Comparison of ENCODE assay signal across 9 cellular contexts in genomic region chr14:22560638-22561365, GRCh38. TPM values are rescaled to one million over a fixed set of nuclear protein-coding genes. Genes with fewer than 3 reads are reported as not detected.
DNase-seq lines count a peak whose midpoint lies in the region; TF ChIP-seq lines count a peak whose summit lies in the region.
"Had no signal": no experiment of that assay in that cellular context is flagged by ENCODE, and none has a peak within 500 bp of the region (broad histone marks: within the 10 kb centered on the region; RNA-seq: fewer than 3 reads in every experiment).

No MANE protein-coding gene starts in this region.

- peak overlapping the region; percentile 67 for H3K4me3 Mint-ChIP-seq in activated naive CD8-positive, alpha-beta T cell treated with anti-CD3 and anti-CD28 coated beads for 36 hours
- H3K4me3 Mint-ChIP-seq in progenitor cell of endocrine pancreas (ENCODE audit: low read depth), result peak overlapping the region; percentile 53

- peak overlapping the region; percentile 97 for H3K27ac Mint-ChIP-seq in activated naive CD8-positive, alpha-beta T cell treated with anti-CD3 and anti-CD28 coated beads for 36 hours
- H3K27ac Mint-ChIP-seq in progenitor cell of endocrine pancreas, result peak overlapping the region; percentile 97

- H3K27me3 Mint-ChIP-seq in activated naive CD8-positive, alpha-beta T cell treated with anti-CD3 and anti-CD28 coated beads for 36 hours, result peaks cover 7% of the 10 kb centered on the region
- H3K27me3 Mint-ChIP-seq in progenitor cell of endocrine pancreas, result no peaks in the 10 kb centered on the region

- H3K9me3 Mint-ChIP-seq in activated naive CD8-positive, alpha-beta T cell treated with anti-CD3 and anti-CD28 coated beads for 36 hours, result peaks cover 2% of the 10 kb centered on the region
- no peaks in the 10 kb centered on the region for H3K9me3 Mint-ChIP-seq in progenitor cell of endocrine pancreas (ENCODE audit: low read depth)

- peaks cover 49% of the 10 kb centered on the region for H3K36me3 Mint-ChIP-seq in activated naive CD8-positive, alpha-beta T cell treated with anti-CD3 and anti-CD28 coated beads for 36 hours
- peaks cover 6% of the 10 kb centered on the region for H3K36me3 Mint-ChIP-seq in progenitor cell of endocrine pancreas (ENCODE audit: insufficient read depth)

- no peak for TF ChIP-seq CTCF in progenitor cell of endocrine pancreas (IDR thresholded peaks at IDR 0.05; ENCODE audit: unreplicated experiment)

- peaks cover 4% of the 10 kb centered on the region for H3K36me3 ChIP-seq in H7 (replicated peaks; ENCODE audit: control insufficient read depth, insufficient read depth, low read length)

- peak; percentile 74 for DNase-seq in GF-D8 (lab: John Stamatoyannopoulos, UW)
- peak; percentile 65 for DNase-seq in NCI-H510A treated with DMSO at 0.1 percent for 48 hours (lab: John Stamatoyannopoulos, UW)
- no peak for DNase-seq in activated naive CD8-positive, alpha-beta T cell treated with anti-CD3 and anti-CD28 coated beads for 36 hours
- no peak for DNase-seq in progenitor cell of endocrine pancreas (ENCODE audit: low spot score, unreplicated experiment)
- no peak for DNase-seq in H7
- DNase-seq in middle frontal gyrus (ENCODE audit: extremely low spot score, low spot score), result no peak
- DNase-seq in glomerular visceral epithelial cell (ENCODE audit: extremely low spot score), result no peak
- no peak for DNase-seq in COR-L47 (lab: John Stamatoyannopoulos, UW)
- DNase-seq: cortex of kidney had no signal

- H3K4me3 ChIP-seq in H7 (ENCODE audit: insufficient read depth, low read depth, low read length), result no peak overlapping the region

- H3K27me3 ChIP-seq in H7 (ENCODE audit: control insufficient read depth, insufficient read depth, low read length), result no peaks in the 10 kb centered on the region

- peaks cover 88% of the 10 kb centered on the region for H3K4me1 Mint-ChIP-seq in activated naive CD8-positive, alpha-beta T cell treated with anti-CD3 and anti-CD28 coated beads for 36 hours
- peaks cover 57% of the 10 kb centered on the region for H3K4me1 Mint-ChIP-seq in progenitor cell of endocrine pancreas (ENCODE audit: low read depth)

RNA-seq across cellular contexts. Expression of gene DAD1, which starts 28.2 kb away (rescaled TPM):
- 100 to 1,000 TPM; 197 to 208 TPM for total RNA-seq in activated naive CD8-positive, alpha-beta T cell treated with anti-CD3 and anti-CD28 coated beads for 36 hours
- 149 and 150 TPM in 2 replicates for total RNA-seq in progenitor cell of endocrine pancreas
- 218 and 306 TPM in 2 replicates for total RNA-seq in H7 (2014; rRNA removed; shearing (Covaris generic))

RNA-seq across cellular contexts. Expression of gene ABHD4, which starts 37.3 kb away (rescaled TPM):
- total RNA-seq in activated naive CD8-positive, alpha-beta T cell treated with anti-CD3 and anti-CD28 coated beads for 36 hours, result 1 to 10 TPM; 8.2 to 8.7 TPM
- 25.6 and 30.5 TPM in 2 replicates for total RNA-seq in progenitor cell of endocrine pancreas
- 28.4 and 29.6 TPM in 2 replicates for total RNA-seq in H7 (2014; rRNA removed; shearing (Covaris generic))

Comparison
In these comparisons a context has a peak if more than half of its experiments do, and no peak if none do; other contexts are left out.
1. DNase-seq: peak in GF-D8 (single experiment) and NCI-H510A treated with DMSO at 0.1 percent for 48 hours (single experiment); none in activated naive CD8-positive, alpha-beta T cell treated with anti-CD3 and anti-CD28 coated beads for 36 hours (single experiment), progenitor cell of endocrine pancreas (single experiment), H7 (single experiment), middle frontal gyrus (single experiment), glomerular visceral epithelial cell (single experiment) and COR-L47 (single experiment).